8 cellular contexts compared by ENCODE assay signal in the genomic region with DNA sequence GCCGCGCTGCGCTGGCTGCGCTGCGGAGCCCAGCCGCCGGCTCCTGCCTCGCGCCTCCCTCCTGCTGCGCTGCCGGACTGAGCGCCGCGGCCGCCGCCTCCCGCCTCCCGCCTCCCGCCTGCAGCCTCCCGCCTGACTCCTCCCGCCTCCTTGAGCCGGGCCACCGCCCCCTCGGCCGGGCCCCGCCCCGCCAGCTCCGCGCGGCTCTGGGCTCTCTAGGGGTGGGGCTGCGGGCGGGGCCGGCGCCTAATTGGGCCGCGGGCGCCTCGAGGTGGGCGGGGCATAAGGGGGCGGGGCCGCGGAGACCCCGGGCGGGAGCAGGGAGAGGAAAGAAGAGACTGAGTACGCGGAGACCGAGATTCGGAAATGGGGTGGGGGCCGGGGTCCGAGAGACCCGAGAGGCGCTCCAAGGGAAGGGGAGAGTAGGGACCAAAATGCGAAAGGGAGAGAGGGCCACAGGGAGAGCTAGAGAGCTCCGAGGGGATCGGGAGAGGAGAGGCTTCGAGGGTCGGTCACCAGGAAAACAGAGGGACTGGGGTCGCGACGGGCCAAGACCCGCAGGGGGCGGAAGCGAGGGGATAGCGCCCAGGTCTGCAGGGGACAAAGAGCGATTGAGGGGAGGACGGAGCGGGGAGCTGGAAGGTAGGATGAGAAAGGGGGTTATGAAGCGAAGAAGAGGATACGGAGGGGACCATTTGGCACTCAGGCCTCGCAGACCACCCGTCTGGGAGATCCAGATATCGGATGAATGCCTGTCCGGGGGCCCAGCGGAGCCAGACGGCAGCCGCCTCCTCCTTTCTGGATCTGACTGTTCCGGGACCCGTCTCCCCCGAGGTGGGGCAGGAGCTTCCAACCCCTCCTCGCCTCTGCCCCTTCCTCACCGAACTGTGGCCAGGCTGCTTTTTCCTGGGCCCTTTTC. TPM values are rescaled to one million over a fixed set of nuclear protein-coding genes. Genes with fewer than 3 reads are reported as not detected.
DNase-seq lines count a peak whose midpoint lies in the region; ATAC-seq and TF ChIP-seq lines count a peak whose summit lies in the region.

C1QL1 (minus strand) TSS at position 79 of the 919 bp plus-strand sequence. CDS start 255 bp downstream, outside the sequence.

- peak; percentile 47 for TF ChIP-seq CTCF in neural cell (IDR thresholded peaks at IDR 0.05; ENCODE audit: poor library complexity, severe bottlenecking)

- H3K9ac ChIP-seq in neural cell (ENCODE audit: low read length): no peak within 1 kb of the TSS

- no peaks in the 10 kb centered on the region for H3K79me2 ChIP-seq in neural cell (replicated peaks; ENCODE audit: insufficient read depth, low read length)

- in situ Hi-C loops in KBM-7 (cut with MboI; ENCODE audit: low pct_unique_long_range_greater_than_20kb, low sequenced_read_pairs): no loop called here

- peaks cover 4% of the 10 kb centered on the region for H3K36me3 Mint-ChIP-seq in activated T-helper 2 cell treated with anti-CD3 and anti-CD28 coated beads, Interferon-gamma antibody, Interleukin-2, Interleukin-4, amounts not matched to agents 10 μg/mL and 5 μg/mL and 100 μg/mL, durations not matched to agents 14 hours and 24 hours and 36 hours (ENCODE audit: low read depth)

- no peak within 1 kb of the TSS for H2AFZ ChIP-seq in neural cell (ENCODE audit: low read depth, low read length)

- no peaks in the 10 kb centered on the region for H3K9me3 ChIP-seq in neural cell (ENCODE audit: low read length)

- H3K36me3 ChIP-seq in neural cell (ENCODE audit: insufficient read depth, low read length): no peaks in the 10 kb centered on the region

- peaks cover 30% of the 10 kb centered on the region for H3K4me1 Mint-ChIP-seq in activated T-helper 2 cell treated with anti-CD3 and anti-CD28 coated beads, Interferon-gamma antibody, Interleukin-2, Interleukin-4, amounts not matched to agents 10 μg/mL and 5 μg/mL and 100 μg/mL, durations not matched to agents 14 hours and 24 hours and 36 hours (ENCODE audit: low read depth)

- H3K9me3 Mint-ChIP-seq in activated T-helper 2 cell treated with anti-CD3 and anti-CD28 coated beads, Interferon-gamma antibody, Interleukin-2, Interleukin-4, amounts not matched to agents 10 μg/mL and 5 μg/mL and 100 μg/mL, durations not matched to agents 14 hours and 24 hours and 36 hours: no peaks in the 10 kb centered on the region

- no peak within 1 kb of the TSS for H3K4me2 ChIP-seq in neural cell (ENCODE audit: low read length)

- intact Hi-C loops in activated T-helper 2 cell treated with anti-CD3 and anti-CD28 coated beads, Interferon-gamma antibody, Interleukin-2, Interleukin-4, amounts not matched to agents 10 μg/mL and 5 μg/mL and 100 μg/mL, durations not matched to agents 14 hours and 24 hours and 36 hours (cut with micrococcal nuclease): loop anchor here (2.0 to 5.0 kb wide), 2 partner anchors 22 to 49 kb away; partner anchors contain the start of gene KIF18B

- H3K27me3 ChIP-seq in neural cell (ENCODE audit: insufficient read depth, low read depth, low read length): peaks cover 67% of the 10 kb centered on the region

- H3K27ac ChIP-seq in neural cell (ENCODE audit: low read length): no peak within 1 kb of the TSS

- H3F3A ChIP-seq in neural cell (ENCODE audit: insufficient read depth, low read length, poor library complexity, severe bottlenecking): no peaks in the 10 kb centered on the region

- TF ChIP-seq RAD21 in neural cell (conservative IDR thresholded peaks at IDR 0.05): no peak

- ATAC-seq in GM21619 (IDR thresholded peaks at IDR 0.05; ENCODE audit: unreplicated experiment): peak; percentile 72

- H3K4me3 ChIP-seq in neural cell (ENCODE audit: low read length): peak within 1 kb of the TSS; percentile 60

- no peak for TF ChIP-seq EP300 in neural cell (conservative IDR thresholded peaks at IDR 0.05; ENCODE audit: poor library complexity, severe bottlenecking)

- peak within 1 kb of the TSS; percentile 77 for H3K4me3 Mint-ChIP-seq in activated T-helper 2 cell treated with anti-CD3 and anti-CD28 coated beads, Interferon-gamma antibody, Interleukin-2, Interleukin-4, amounts not matched to agents 10 μg/mL and 5 μg/mL and 100 μg/mL, durations not matched to agents 14 hours and 24 hours and 36 hours (ENCODE audit: low read depth)

- peak; percentile 100 for DNase-seq in D341Med (ENCODE audit: low spot score)
- peak; percentile 85 for DNase-seq in KBM-7
- peak; percentile 87 for DNase-seq in RPMI7951 (ENCODE audit: low read depth)
- peak; percentile 83 for DNase-seq in activated T-helper 2 cell treated with anti-CD3 and anti-CD28 coated beads, Interferon-gamma antibody, Interleukin-2, Interleukin-4, amounts not matched to agents 10 μg/mL and 5 μg/mL and 100 μg/mL, durations not matched to agents 14 hours and 24 hours and 36 hours (ENCODE audit: low spot score)
- peak; percentile 68 for DNase-seq in fibroblast of the conjunctiva (ENCODE audit: low read depth)
- DNase-seq in stimulated activated naive CD4-positive, alpha-beta T cell treated with Interleukin-2 at 50 U/mL for 16 hours (lab: John Stamatoyannopoulos, UW): peak; percentile 85

- H3K9me2 ChIP-seq in neural cell (ENCODE audit: insufficient read depth, low read length): no peaks in the 10 kb centered on the region

- H3K27me3 Mint-ChIP-seq in activated T-helper 2 cell treated with anti-CD3 and anti-CD28 coated beads, Interferon-gamma antibody, Interleukin-2, Interleukin-4, amounts not matched to agents 10 μg/mL and 5 μg/mL and 100 μg/mL, durations not matched to agents 14 hours and 24 hours and 36 hours (ENCODE audit: low read depth): peaks cover 59% of the 10 kb centered on the region

- no peaks in the 10 kb centered on the region for H4K20me1 ChIP-seq in neural cell (ENCODE audit: insufficient read depth)

- H3K27ac Mint-ChIP-seq in activated T-helper 2 cell treated with anti-CD3 and anti-CD28 coated beads, Interferon-gamma antibody, Interleukin-2, Interleukin-4, amounts not matched to agents 10 μg/mL and 5 μg/mL and 100 μg/mL, durations not matched to agents 14 hours and 24 hours and 36 hours: no peak within 1 kb of the TSS

TF ChIP-seq in neural cell, 6 proteins besides CTCF, POLR2A, EP300 and RAD21:
- TF ChIP-seq SMC3 (conservative IDR thresholded peaks at IDR 0.05; ENCODE audit: poor library complexity) (peak; percentile 15), POLR2AphosphoS5 (IDR thresholded peaks at IDR 0.05) (no peak), TAF1 (IDR thresholded peaks at IDR 0.05; ENCODE audit: low read depth) (no peak), REST (IDR thresholded peaks at IDR 0.05; ENCODE audit: borderline replicate concordance) (no peak)

RNA-seq across cellular contexts. Expression of gene C1QL1, which starts in this region (rescaled TPM):
- 6.4 and 8.2 TPM in 2 replicates for total RNA-seq in RPMI7951 (2014; rRNA removed; shearing (Covaris generic))
- total RNA-seq in activated T-helper 2 cell treated with anti-CD3 and anti-CD28 coated beads, Interferon-gamma antibody, Interleukin-2, Interleukin-4, amounts not matched to agents 10 μg/mL and 5 μg/mL and 100 μg/mL, durations not matched to agents 14 hours and 24 hours and 36 hours: 0.41 and 0.48 TPM in 2 replicates
- polyA plus RNA-seq in neural cell: 0.19 TPM in 1 of 2 replicates, not detected in the other
- not detected in 2 replicates for polyA minus RNA-seq in neural cell

Comparison
In these comparisons a context has a peak if more than half of its experiments do, and no peak if none do; other contexts are left out.
1. Peak in DNase-seq in activated T-helper 2 cell treated with anti-CD3 and anti-CD28 coated beads, Interferon-gamma antibody, Interleukin-2, Interleukin-4, amounts not matched to agents 10 μg/mL and 5 μg/mL and 100 μg/mL, durations not matched to agents 14 hours and 24 hours and 36 hours; RNA of the gene not detected or under 1 TPM.